In genomic region chr5:33423018-33423630, GRCh38 we compare ENCODE assay signal across 9 cellular contexts. TPM values are rescaled to one million over a fixed set of nuclear protein-coding genes. Genes with fewer than 3 reads are reported as not detected.
DNase-seq lines count a peak whose midpoint lies in the region; FAIRE-seq and TF ChIP-seq lines count a peak whose summit lies in the region.
"Had no signal": no experiment of that assay in that cellular context is flagged by ENCODE, and none has a peak within 500 bp of the region (broad histone marks: within the 10 kb centered on the region; RNA-seq: fewer than 3 reads in every experiment).

No MANE protein-coding gene starts in this region.

- H3K4me1 Mint-ChIP-seq in neural crest cell: peaks cover 10% of the 10 kb centered on the region
- H3K4me1 Mint-ChIP-seq: memory B cell had no signal

- FAIRE-seq in bronchial epithelial cell (lab: Jason Lieb, UNC): no peak

- no peak overlapping the region for H3K27ac Mint-ChIP-seq in neural crest cell (ENCODE audit: unreplicated experiment)
- H3K27ac Mint-ChIP-seq: memory B cell had no signal

- H3K9me3 Mint-ChIP-seq in neural crest cell: no peaks in the 10 kb centered on the region
- H3K9me3 Mint-ChIP-seq: memory B cell had no signal

- no peaks in the 10 kb centered on the region for H3K36me3 ChIP-seq in bronchial epithelial cell (ENCODE audit: control insufficient read depth, insufficient read depth, low read length)

- H3K4me3 ChIP-seq in bronchial epithelial cell (ENCODE audit: low read depth, low read length): no peak overlapping the region

- H3K36me3 Mint-ChIP-seq in neural crest cell (ENCODE audit: low read depth): no peaks in the 10 kb centered on the region
- H3K36me3 Mint-ChIP-seq: memory B cell had no signal

- in situ Hi-C loops in GM13977 (cut with MboI; ENCODE audit: low pct_unique_long_range_greater_than_20kb, low sequenced_read_pairs, unreplicated experiment): loop anchor here (25.0 kb wide), 1 partner anchor 711 kb away; the partner anchor contains the start of gene NPR3

- no peak overlapping the region for H3K4me3 Mint-ChIP-seq in neural crest cell
- H3K4me3 Mint-ChIP-seq: memory B cell had no signal

- no peaks in the 10 kb centered on the region for H3K27me3 ChIP-seq in bronchial epithelial cell (ENCODE audit: control insufficient read depth, insufficient read depth, low read length)

- TF ChIP-seq CTCF in GM13977 (IDR thresholded peaks at IDR 0.05; ENCODE audit: extremely low read depth, insufficient read depth, missing control alignments): peak; percentile 44
- peak; percentile 23 for TF ChIP-seq CTCF in bronchial epithelial cell (IDR thresholded peaks at IDR 0.05; ENCODE audit: insufficient read depth, low read length, severe bottlenecking)
- peak; percentile 76 for TF ChIP-seq CTCF in neural crest cell (conservative IDR thresholded peaks at IDR 0.05)

- no peak for DNase-seq in GM13977 (ENCODE audit: low spot score)
- DNase-seq in NCI-H2081 (lab: John Stamatoyannopoulos, UW): peak; percentile 21 to 41
- peak; percentile 42 for DNase-seq in bronchial epithelial cell (ENCODE audit: low read depth)
- DNase-seq in neural crest cell (ENCODE audit: low read depth, low spot score): no peak
- DNase-seq in activated T-cell treated with anti-CD3 and anti-CD28 coated beads, Interleukin-2, amount 50 U/mL, for 48 hours: no peak
- DNase-seq in 8988T: no peak
- no peak for DNase-seq in HK-2 (ENCODE audit: unreplicated experiment)
- DNase-seq in GM19240 (ENCODE audit: insufficient read length, low spot score): no peak

- no peaks in the 10 kb centered on the region for H3K27me3 Mint-ChIP-seq in neural crest cell (ENCODE audit: low read depth)

RNA-seq across cellular contexts. Expression of gene TARS1, which starts 17.6 kb away (rescaled TPM):
- total RNA-seq in bronchial epithelial cell (407 and 523 TPM in 2 replicates), neural crest cell (211 and 214 TPM in 2 replicates)

Comparison
In these comparisons a context has a peak if more than half of its experiments do, and no peak if none do; other contexts are left out.
1. DNase-seq: peak in NCI-H2081 (2 of 2) and bronchial epithelial cell (single experiment); none in GM13977 (single experiment), neural crest cell (single experiment), activated T-cell treated with anti-CD3 and anti-CD28 coated beads, Interleukin-2, amount 50 U/mL, for 48 hours (0 of 2), 8988T (single experiment), HK-2 (single experiment) and GM19240 (single experiment).
2. CTCF ChIP-seq: peak in every context shown above with its lines; median percentile 76 in neural crest cell; 44 in GM13977; 23 in bronchial epithelial cell.